In the genomic region with DNA sequence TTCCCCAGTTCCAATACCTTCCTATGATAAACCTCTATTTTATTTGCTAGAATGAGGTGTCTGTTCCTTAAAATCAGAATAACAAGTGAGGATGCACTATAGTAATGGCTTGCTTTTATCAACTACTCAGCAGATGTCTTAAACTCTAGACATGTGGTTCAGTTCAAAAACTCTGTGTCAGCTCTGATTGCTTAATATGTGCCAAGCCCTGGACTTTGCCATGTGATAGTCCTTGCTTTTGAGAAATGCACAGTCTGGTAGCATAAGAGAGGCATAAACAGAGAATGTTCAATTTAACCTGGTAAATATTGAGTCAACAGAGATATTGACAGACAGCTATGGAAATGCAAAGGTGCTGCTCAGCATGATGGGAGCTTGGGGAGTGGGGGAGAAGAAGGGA, we compare ENCODE assay signal across 17 cellular contexts.
A peak's percentile ranks its signal among the peaks of the same experiment; 100 is the strongest.
DNase-seq lines count a peak whose midpoint lies in the region; ATAC-seq and TF ChIP-seq lines count a peak whose summit lies in the region.
"Had no signal": no experiment of that assay in that cellular context is flagged by ENCODE, and none has a peak within 500 bp of the region (broad histone marks: within the 10 kb centered on the region; RNA-seq: fewer than 3 reads in every experiment).

No MANE protein-coding gene starts in this region.

- peaks cover 3% of the 10 kb centered on the region for H3F3A ChIP-seq in neural cell (ENCODE audit: insufficient read depth, low read length, poor library complexity, severe bottlenecking)

- H3K79me2 ChIP-seq in hepatocyte (no peaks in the 10 kb centered on the region), neural cell (replicated peaks; ENCODE audit: insufficient read depth, low read length) (peaks cover 52% of the 10 kb centered on the region)

- TF ChIP-seq EP300 in neural cell (conservative IDR thresholded peaks at IDR 0.05; ENCODE audit: poor library complexity, severe bottlenecking): no peak

- H3K27ac ChIP-seq in hepatocyte (peak overlapping the region; percentile 3), neural cell (ENCODE audit: low read length) (no peak overlapping the region)

- no peak for ATAC-seq in HG03175 (IDR thresholded peaks at IDR 0.05; ENCODE audit: unreplicated experiment)
- ATAC-seq: GM12878 had no signal

- H3K36me3 ChIP-seq in hepatocyte (replicated peaks; ENCODE audit: insufficient read depth, low read depth): no peaks in the 10 kb centered on the region
- no peaks in the 10 kb centered on the region for H3K36me3 ChIP-seq in neural cell (ENCODE audit: insufficient read depth, low read length)
- H3K36me3 ChIP-seq: BE2C had no signal

- H3K4me2 ChIP-seq in hepatocyte: no peak overlapping the region
- H3K4me2 ChIP-seq in neural cell (ENCODE audit: low read length): no peak overlapping the region

- H3K4me1 ChIP-seq in hepatocyte (ENCODE audit: insufficient read depth): no peaks in the 10 kb centered on the region
- H3K4me1 ChIP-seq: BE2C, Caco-2 had no signal

- no peaks in the 10 kb centered on the region for H3K27me3 ChIP-seq in hepatocyte
- H3K27me3 ChIP-seq in neural cell (ENCODE audit: insufficient read depth, low read depth, low read length): no peaks in the 10 kb centered on the region
- H3K27me3 ChIP-seq: BE2C had no signal

- H3K4me3 ChIP-seq in choroid plexus epithelial cell (ENCODE audit: low read depth, low read length) (no peak overlapping the region), hepatocyte (no peak overlapping the region), neural cell (ENCODE audit: low read length) (peak overlapping the region; percentile 68)
- H3K4me3 ChIP-seq: GM12878 had no signal

- TF ChIP-seq RAD21 in neural cell (conservative IDR thresholded peaks at IDR 0.05): no peak

- TF ChIP-seq CTCF in choroid plexus epithelial cell (conservative IDR thresholded peaks at IDR 0.05; ENCODE audit: low read depth, low read length): no peak
- TF ChIP-seq CTCF in hepatocyte (IDR thresholded peaks at IDR 0.05; ENCODE audit: poor library complexity): no peak
- TF ChIP-seq CTCF in neural cell (IDR thresholded peaks at IDR 0.05; ENCODE audit: poor library complexity, severe bottlenecking): no peak

- H2AFZ ChIP-seq in hepatocyte (no peak overlapping the region), neural cell (ENCODE audit: low read depth, low read length) (no peak overlapping the region)

- H3K9ac ChIP-seq in neural cell (ENCODE audit: low read length): no peak overlapping the region

- no peaks in the 10 kb centered on the region for H3K9me3 ChIP-seq in hepatocyte (ENCODE audit: low read depth)
- H3K9me3 ChIP-seq in neural cell (ENCODE audit: low read length): no peaks in the 10 kb centered on the region
- H3K9me3 ChIP-seq: BE2C, Caco-2 had no signal

- H4K20me1 ChIP-seq in hepatocyte (ENCODE audit: insufficient read depth, poor library complexity, severe bottlenecking) (no peaks in the 10 kb centered on the region), neural cell (ENCODE audit: insufficient read depth) (no peaks in the 10 kb centered on the region)

- H3K9me2 ChIP-seq in hepatocyte (replicated peaks; ENCODE audit: insufficient read depth): no peaks in the 10 kb centered on the region
- H3K9me2 ChIP-seq in neural cell (ENCODE audit: insufficient read depth, low read length): no peaks in the 10 kb centered on the region

- DNase-seq in OCI-M1 (lab: John Stamatoyannopoulos, UW) (peak; percentile 67), choroid plexus epithelial cell (ENCODE audit: low read depth) (peak; percentile 5), hepatocyte (ENCODE audit: low spot score) (peak; percentile 52), SHP77 (lab: John Stamatoyannopoulos, UW) (no peak), NCI-H446 treated with DMSO at 0.1 percent for 48 hours (lab: John Stamatoyannopoulos, UW) (no peak), GM03348 (ENCODE audit: low spot score) (no peak)
- DNase-seq: ACHN; BE2C; C1 segment of cervical spinal cord; Caco-2; CD4-positive, CD25-positive, alpha-beta regulatory T cell; DMS79 treated with DMSO at 0.1 percent for 48 hours; GF-D8; H9 had no signal

TF ChIP-seq in neural cell, 6 proteins besides CTCF, POLR2A, EP300 and RAD21:
- TF ChIP-seq MXI1 (conservative IDR thresholded peaks at IDR 0.05; ENCODE audit: poor library complexity, severe bottlenecking): no peak
- TF ChIP-seq POLR2AphosphoS5 (IDR thresholded peaks at IDR 0.05): no peak
- TF ChIP-seq SMC3 (conservative IDR thresholded peaks at IDR 0.05; ENCODE audit: poor library complexity): no peak
- no peak for TF ChIP-seq EZH2 (IDR thresholded peaks at IDR 0.05; ENCODE audit: borderline replicate concordance, insufficient read depth, low read length, poor library complexity, severe bottlenecking)
- TF ChIP-seq, protein P1, sequence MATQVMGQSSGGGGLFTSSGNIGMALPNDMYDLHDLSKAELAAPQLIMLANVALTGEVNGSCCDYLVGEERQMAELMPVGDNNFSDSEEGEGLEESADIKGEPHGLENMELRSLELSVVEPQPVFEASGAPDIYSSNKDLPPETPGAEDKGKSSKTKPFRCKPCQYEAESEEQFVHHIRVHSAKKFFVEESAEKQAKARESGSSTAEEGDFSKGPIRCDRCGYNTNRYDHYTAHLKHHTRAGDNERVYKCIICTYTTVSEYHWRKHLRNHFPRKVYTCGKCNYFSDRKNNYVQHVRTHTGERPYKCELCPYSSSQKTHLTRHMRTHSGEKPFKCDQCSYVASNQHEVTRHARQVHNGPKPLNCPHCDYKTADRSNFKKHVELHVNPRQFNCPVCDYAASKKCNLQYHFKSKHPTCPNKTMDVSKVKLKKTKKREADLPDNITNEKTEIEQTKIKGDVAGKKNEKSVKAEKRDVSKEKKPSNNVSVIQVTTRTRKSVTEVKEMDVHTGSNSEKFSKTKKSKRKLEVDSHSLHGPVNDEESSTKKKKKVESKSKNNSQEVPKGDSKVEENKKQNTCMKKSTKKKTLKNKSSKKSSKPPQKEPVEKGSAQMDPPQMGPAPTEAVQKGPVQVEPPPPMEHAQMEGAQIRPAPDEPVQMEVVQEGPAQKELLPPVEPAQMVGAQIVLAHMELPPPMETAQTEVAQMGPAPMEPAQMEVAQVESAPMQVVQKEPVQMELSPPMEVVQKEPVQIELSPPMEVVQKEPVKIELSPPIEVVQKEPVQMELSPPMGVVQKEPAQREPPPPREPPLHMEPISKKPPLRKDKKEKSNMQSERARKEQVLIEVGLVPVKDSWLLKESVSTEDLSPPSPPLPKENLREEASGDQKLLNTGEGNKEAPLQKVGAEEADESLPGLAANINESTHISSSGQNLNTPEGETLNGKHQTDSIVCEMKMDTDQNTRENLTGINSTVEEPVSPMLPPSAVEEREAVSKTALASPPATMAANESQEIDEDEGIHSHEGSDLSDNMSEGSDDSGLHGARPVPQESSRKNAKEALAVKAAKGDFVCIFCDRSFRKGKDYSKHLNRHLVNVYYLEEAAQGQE (IDR thresholded peaks at IDR 0.05; ENCODE audit: borderline replicate concordance): no peak
- TF ChIP-seq TAF1 (IDR thresholded peaks at IDR 0.05; ENCODE audit: low read depth): no peak
TF ChIP-seq in neural cell: peak in this region for 0.

Comparison
In these comparisons a context has a peak if more than half of its experiments do, and no peak if none do; other contexts are left out.
1. DNase-seq: peak in OCI-M1 (single experiment), choroid plexus epithelial cell (single experiment) and hepatocyte (single experiment); none in SHP77 (0 of 2), NCI-H446 treated with DMSO at 0.1 percent for 48 hours (single experiment) and GM03348 (single experiment).